10 cellular contexts compared by ENCODE assay signal in genomic region chr2:38723173-38723572, GRCh38. TPM values are rescaled to one million over a fixed set of nuclear protein-coding genes. Genes with fewer than 3 reads are reported as not detected.
DNase-seq lines count a peak whose midpoint lies in the region; ATAC-seq and TF ChIP-seq lines count a peak whose summit lies in the region.
"Had no signal": no experiment of that assay in that cellular context is flagged by ENCODE, and none has a peak within 500 bp of the region (broad histone marks: within the 10 kb centered on the region; RNA-seq: fewer than 3 reads in every experiment).

No MANE protein-coding gene starts in this region.

- peak; percentile 23 for DNase-seq in stimulated activated naive CD4-positive, alpha-beta T cell treated with Interleukin-2 at 50 U/mL for 16 hours (lab: John Stamatoyannopoulos, UW)
- no peak for DNase-seq in stimulated activated naive CD4-positive, alpha-beta T cell (lab: John Stamatoyannopoulos, UW)
- DNase-seq in activated T-helper 1 cell treated with anti-CD3 and anti-CD28 coated beads, Interleukin-12 subunit alpha, Interleukin-12 subunit beta, Interleukin-2, Interleukin-4 antibody, amounts not matched to agents 30 ng/mL and 10 ng/mL and 1 ng/mL, durations not matched to agents 14 hours and 24 hours and 36 hours (ENCODE audit: low spot score), result no peak
- peak; percentile 1 to 27 for DNase-seq in tibial artery
- DNase-seq in MV-4-11 (lab: John Stamatoyannopoulos, UW), result no peak
- no peak for DNase-seq in ACHN
- no peak for DNase-seq in LoVo (ENCODE audit: low spot score)

- H3K9me3 Mint-ChIP-seq in activated T-helper 1 cell treated with anti-CD3 and anti-CD28 coated beads, Interleukin-12 subunit alpha, Interleukin-12 subunit beta, Interleukin-2, Interleukin-4 antibody, amounts not matched to agents 30 ng/mL and 10 ng/mL and 1 ng/mL, durations not matched to agents 14 hours and 24 hours and 36 hours, result peaks cover 6% of the 10 kb centered on the region
- H3K9me3 Mint-ChIP-seq: brain had no signal

- H3K4me1 Mint-ChIP-seq in activated T-helper 1 cell treated with anti-CD3 and anti-CD28 coated beads, Interleukin-12 subunit alpha, Interleukin-12 subunit beta, Interleukin-2, Interleukin-4 antibody, amounts not matched to agents 30 ng/mL and 10 ng/mL and 1 ng/mL, durations not matched to agents 14 hours and 24 hours and 36 hours (ENCODE audit: low read depth), result peaks cover 54% of the 10 kb centered on the region

- no peaks in the 10 kb centered on the region for H3K27me3 Mint-ChIP-seq in activated T-helper 1 cell treated with anti-CD3 and anti-CD28 coated beads, Interleukin-12 subunit alpha, Interleukin-12 subunit beta, Interleukin-2, Interleukin-4 antibody, amounts not matched to agents 30 ng/mL and 10 ng/mL and 1 ng/mL, durations not matched to agents 14 hours and 24 hours and 36 hours (ENCODE audit: insufficient read depth)
- H3K27me3 Mint-ChIP-seq: brain had no signal

- intact Hi-C loops in activated T-helper 1 cell treated with anti-CD3 and anti-CD28 coated beads, Interleukin-12 subunit alpha, Interleukin-12 subunit beta, Interleukin-2, Interleukin-4 antibody, amounts not matched to agents 30 ng/mL and 10 ng/mL and 1 ng/mL, durations not matched to agents 14 hours and 24 hours and 36 hours (cut with micrococcal nuclease), result loop anchor here (2.0 to 5.0 kb wide), 5 partner anchors 32 to 406 kb away; no protein-coding TSS in a partner anchor
- intact Hi-C loops in tibial artery (cut with DNase I; ENCODE audit: low total_unique reads), result no loop called here

- peaks cover 0 to 24% (median 15%) of the 10 kb centered on the region in 4 donors for H3K4me1 ChIP-seq in tibial artery

- H3K36me3 ChIP-seq in tibial artery, result no peaks in the 10 kb centered on the region

- H3K4me3 ChIP-seq in tibial artery, result no peak overlapping the region
- H3K4me3 ChIP-seq: SK-N-MC had no signal

- peak overlapping the region; percentile 74 for H3K4me3 Mint-ChIP-seq in activated T-helper 1 cell treated with anti-CD3 and anti-CD28 coated beads, Interleukin-12 subunit alpha, Interleukin-12 subunit beta, Interleukin-2, Interleukin-4 antibody, amounts not matched to agents 30 ng/mL and 10 ng/mL and 1 ng/mL, durations not matched to agents 14 hours and 24 hours and 36 hours
- H3K4me3 Mint-ChIP-seq: brain had no signal

- H3K27ac Mint-ChIP-seq in activated T-helper 1 cell treated with anti-CD3 and anti-CD28 coated beads, Interleukin-12 subunit alpha, Interleukin-12 subunit beta, Interleukin-2, Interleukin-4 antibody, amounts not matched to agents 30 ng/mL and 10 ng/mL and 1 ng/mL, durations not matched to agents 14 hours and 24 hours and 36 hours, result peak overlapping the region; percentile 94

- in situ Hi-C loops in ACHN (cut with HindIII; ENCODE audit: low pct_ligation_motif_present, low pct_unique_long_range_greater_than_20kb, low sequenced_read_pairs), result no loop called here

- no peaks in the 10 kb centered on the region for H3K27me3 ChIP-seq in tibial artery

- no peak overlapping the region for H3K27ac ChIP-seq in tibial artery
- H3K27ac ChIP-seq: SK-N-MC had no signal

- no peaks in the 10 kb centered on the region for H3K9me3 ChIP-seq in tibial artery

- peak; percentile 38 for ATAC-seq in HG02840 (IDR thresholded peaks at IDR 0.05; ENCODE audit: low FRiP score, unreplicated experiment)

- peaks cover 39% of the 10 kb centered on the region for H3K36me3 Mint-ChIP-seq in activated T-helper 1 cell treated with anti-CD3 and anti-CD28 coated beads, Interleukin-12 subunit alpha, Interleukin-12 subunit beta, Interleukin-2, Interleukin-4 antibody, amounts not matched to agents 30 ng/mL and 10 ng/mL and 1 ng/mL, durations not matched to agents 14 hours and 24 hours and 36 hours (ENCODE audit: low read depth)

- TF ChIP-seq CTCF in tibial artery (IDR thresholded peaks at IDR 0.05), result no peak

RNA-seq across cellular contexts. Expression of gene SRSF7, which starts 28.0 kb away (rescaled TPM):
- 417 and 422 TPM in 2 replicates for total RNA-seq in activated T-helper 1 cell treated with anti-CD3 and anti-CD28 coated beads, Interleukin-12 subunit alpha, Interleukin-12 subunit beta, Interleukin-2, Interleukin-4 antibody, amounts not matched to agents 30 ng/mL and 10 ng/mL and 1 ng/mL, durations not matched to agents 14 hours and 24 hours and 36 hours

RNA-seq across cellular contexts. Expression of gene GEMIN6, which starts 54.8 kb away (rescaled TPM):
- total RNA-seq in activated T-helper 1 cell treated with anti-CD3 and anti-CD28 coated beads, Interleukin-12 subunit alpha, Interleukin-12 subunit beta, Interleukin-2, Interleukin-4 antibody, amounts not matched to agents 30 ng/mL and 10 ng/mL and 1 ng/mL, durations not matched to agents 14 hours and 24 hours and 36 hours, result 34.9 and 36.0 TPM in 2 replicates

RNA-seq across cellular contexts. Expression of gene GALM, which starts 57.3 kb away (rescaled TPM):
- 77.0 and 78.4 TPM in 2 replicates for total RNA-seq in activated T-helper 1 cell treated with anti-CD3 and anti-CD28 coated beads, Interleukin-12 subunit alpha, Interleukin-12 subunit beta, Interleukin-2, Interleukin-4 antibody, amounts not matched to agents 30 ng/mL and 10 ng/mL and 1 ng/mL, durations not matched to agents 14 hours and 24 hours and 36 hours

Comparison
In these comparisons a context has a peak if more than half of its experiments do, and no peak if none do; other contexts are left out.
1. DNase-seq: peak in stimulated activated naive CD4-positive, alpha-beta T cell treated with Interleukin-2 at 50 U/mL for 16 hours (single experiment) and tibial artery (2 of 2); none in stimulated activated naive CD4-positive, alpha-beta T cell (0 of 6), activated T-helper 1 cell treated with anti-CD3 and anti-CD28 coated beads, Interleukin-12 subunit alpha, Interleukin-12 subunit beta, Interleukin-2, Interleukin-4 antibody, amounts not matched to agents 30 ng/mL and 10 ng/mL and 1 ng/mL, durations not matched to agents 14 hours and 24 hours and 36 hours (single experiment), MV-4-11 (single experiment), ACHN (single experiment) and LoVo (single experiment).